ENCODE assay signal across 3 cellular contexts in genomic region chr6:146009338-146009737, GRCh38.
"Had no signal": no experiment of that assay in that cellular context is flagged by ENCODE, and none has a peak within 500 bp of the region (broad histone marks: within the 10 kb centered on the region; RNA-seq: fewer than 3 reads in every experiment).

No MANE protein-coding gene starts in this region.

- ATAC-seq: GM12878 had no signal

- DNase-seq: GDM1, GF-D8 had no signal

- H3K4me3 ChIP-seq: GM12878 had no signal
